20 cellular contexts compared by ENCODE assay signal in genomic region chr1:226915672-226915995, GRCh38. TPM values are rescaled to one million over a fixed set of nuclear protein-coding genes. Genes with fewer than 3 reads are reported as not detected.
DNase-seq lines count a peak whose midpoint lies in the region; ATAC-seq and TF ChIP-seq lines count a peak whose summit lies in the region.
"Had no signal": no experiment of that assay in that cellular context is flagged by ENCODE, and none has a peak within 500 bp of the region (broad histone marks: within the 10 kb centered on the region; RNA-seq: fewer than 3 reads in every experiment).

No MANE protein-coding gene starts in this region.

- H3K27ac Mint-ChIP-seq in stimulated activated effector memory CD8-positive, alpha-beta T cell treated with anti-CD3 and anti-CD28 coated beads, Interleukin-12 subunit alpha, Interleukin-12 subunit beta, amount 100 ng/mL, for 72 hours: peak overlapping the region; percentile 43
- H3K27ac Mint-ChIP-seq: CD8-positive, alpha-beta memory T cell; GM23338 had no signal

- no peak overlapping the region for H3K4me3 ChIP-seq in left ventricle myocardium inferior
- no peak overlapping the region for H3K4me3 ChIP-seq in Karpas-422 (ENCODE audit: low read length)
- H3K4me3 ChIP-seq: GM23338, pancreas, spleen had no signal

- no peak overlapping the region for H2AFZ ChIP-seq in Karpas-422 (ENCODE audit: low read length)
- H2AFZ ChIP-seq: GM23338 had no signal

- ATAC-seq in Right ventricle myocardium inferior (no peak), GM21619 (IDR thresholded peaks at IDR 0.05; ENCODE audit: unreplicated experiment) (peak; percentile 16), HG03103 (IDR thresholded peaks at IDR 0.05; ENCODE audit: low read depth, unreplicated experiment) (peak; percentile 9)
- ATAC-seq in stimulated activated effector memory CD8-positive, alpha-beta T cell treated with anti-CD3 and anti-CD28 coated beads, Interleukin-12 subunit alpha, Interleukin-12 subunit beta, amount 100 ng/mL, for 72 hours: no peak
- ATAC-seq: GM23338, pancreas had no signal

- no peaks in the 10 kb centered on the region for H3K79me2 ChIP-seq in Karpas-422 (ENCODE audit: low read length)

- no peak overlapping the region for H3K4me3 Mint-ChIP-seq in stimulated activated effector memory CD8-positive, alpha-beta T cell treated with anti-CD3 and anti-CD28 coated beads, Interleukin-12 subunit alpha, Interleukin-12 subunit beta, amount 100 ng/mL, for 72 hours
- H3K4me3 Mint-ChIP-seq: CD8-positive, alpha-beta memory T cell; GM23338 had no signal

- no peaks in the 10 kb centered on the region for H4K20me1 ChIP-seq in Karpas-422 (ENCODE audit: insufficient read depth, low read depth, low read length)

- H3K4me1 ChIP-seq in left ventricle myocardium inferior: peaks cover 27% of the 10 kb centered on the region
- 0 out of 2 replicates have a peak, but pooled peaks cover 4% of the 10 kb centered on the region for H3K4me1 ChIP-seq in Karpas-422 (ENCODE audit: low read length)
- H3K4me1 ChIP-seq: spleen had no signal

- no peak for TF ChIP-seq CTCF in left ventricle myocardium inferior (IDR thresholded peaks at IDR 0.05; ENCODE audit: borderline replicate concordance)

- intact Hi-C loops in left ventricle myocardium inferior (cut with micrococcal nuclease) (no loop called here), Right ventricle myocardium inferior (cut with DNase I) (loop anchor here (10.0 kb wide), 3 partner anchors 329 to 519 kb away; partner anchors contain the start of gene CDC42BPA)

- peaks cover 8% of the 10 kb centered on the region for H3K4me1 Mint-ChIP-seq in stimulated activated effector memory CD8-positive, alpha-beta T cell treated with anti-CD3 and anti-CD28 coated beads, Interleukin-12 subunit alpha, Interleukin-12 subunit beta, amount 100 ng/mL, for 72 hours
- H3K4me1 Mint-ChIP-seq: CD8-positive, alpha-beta memory T cell; GM23338 had no signal

- H3K27me3 ChIP-seq in left ventricle myocardium inferior (ENCODE audit: low read depth): no peaks in the 10 kb centered on the region
- H3K27me3 ChIP-seq in Karpas-422 (ENCODE audit: low read length): no peaks in the 10 kb centered on the region
- H3K27me3 ChIP-seq: pancreas, spleen had no signal

- H3K9me3 ChIP-seq in left ventricle myocardium inferior (replicated peaks): no peaks in the 10 kb centered on the region
- no peaks in the 10 kb centered on the region for H3K9me3 ChIP-seq in Karpas-422 (ENCODE audit: low read length)
- H3K9me3 ChIP-seq: pancreas, spleen had no signal

- H3K36me3 Mint-ChIP-seq in stimulated activated effector memory CD8-positive, alpha-beta T cell treated with anti-CD3 and anti-CD28 coated beads, Interleukin-12 subunit alpha, Interleukin-12 subunit beta, amount 100 ng/mL, for 72 hours: no peaks in the 10 kb centered on the region

- DNase-seq in left ventricle myocardium inferior: no peak
- no peak for DNase-seq in Right ventricle myocardium inferior (ENCODE audit: missing footprints)
- no peak for DNase-seq in stimulated activated effector memory CD8-positive, alpha-beta T cell treated with anti-CD3 and anti-CD28 coated beads, Interleukin-12 subunit alpha, Interleukin-12 subunit beta, amount 100 ng/mL, for 72 hours (ENCODE audit: low spot score in 2 of 2)
- no peak for DNase-seq in NOMO-1 treated with dmso at 0.1 percent for 144 hours (lab: John Stamatoyannopoulos, UW; ENCODE audit: unreplicated experiment)
- no peak for DNase-seq in Karpas-422
- no peak for DNase-seq in NCI-H2107 (lab: John Stamatoyannopoulos, UW)
- DNase-seq: ACHN; activated CD4-positive, alpha-beta T cell treated with anti-CD3 and anti-CD28 coated beads, Interleukin-2, amount 50 U/mL, for 48 hours; activated gamma-delta T cell; aorta; CD8-positive, alpha-beta memory T cell; cortex of kidney; MV-4-11; NK-92 treated with Interleukin-12 subunit alpha and Interleukin-12 subunit beta, amount 100 ng/mL, for 24 hours; pancreas; SHP77 treated with DMSO at 0.1 percent for 48 hours; spleen had no signal

- H3K4me2 ChIP-seq in Karpas-422 (ENCODE audit: low read depth, low read length, poor library complexity, severe bottlenecking): no peak overlapping the region
- H3K4me2 ChIP-seq: GM23338 had no signal

- H3K9me2 ChIP-seq in Karpas-422 (replicated peaks; ENCODE audit: insufficient read depth, low read length): no peaks in the 10 kb centered on the region

- peak overlapping the region; percentile 73 for H3K27ac ChIP-seq in left ventricle myocardium inferior (replicated peaks)
- no peak overlapping the region for H3K27ac ChIP-seq in Karpas-422 (ENCODE audit: low read length)
- H3K27ac ChIP-seq: pancreas, spleen had no signal

- no peak overlapping the region for H3K9ac ChIP-seq in Karpas-422 (ENCODE audit: low read length)

- H3K9me3 Mint-ChIP-seq in stimulated activated effector memory CD8-positive, alpha-beta T cell treated with anti-CD3 and anti-CD28 coated beads, Interleukin-12 subunit alpha, Interleukin-12 subunit beta, amount 100 ng/mL, for 72 hours: no peaks in the 10 kb centered on the region
- H3K9me3 Mint-ChIP-seq: CD8-positive, alpha-beta memory T cell; GM23338 had no signal

- H3K36me3 ChIP-seq in left ventricle myocardium inferior (peaks cover 7% of the 10 kb centered on the region), Karpas-422 (ENCODE audit: insufficient read depth, low read length) (no peaks in the 10 kb centered on the region)
- H3K36me3 ChIP-seq: pancreas had no signal

RNA-seq across cellular contexts. Expression of gene COQ8A, which starts 24.5 kb away (rescaled TPM):
- 357 TPM for total RNA-seq in left ventricle myocardium inferior
- total RNA-seq in Right ventricle myocardium inferior: 412 TPM
- 12.7 and 22.6 TPM in 2 replicates for total RNA-seq in Karpas-422 (2014; rRNA removed; shearing (Covaris generic); ENCODE audit: low replicate concordance)

RNA-seq across cellular contexts. Expression of gene PSEN2, which starts 45.2 kb away (rescaled TPM):
- 16.6 TPM for total RNA-seq in left ventricle myocardium inferior
- 24.2 TPM for total RNA-seq in Right ventricle myocardium inferior
- total RNA-seq in Karpas-422 (2014; rRNA removed; shearing (Covaris generic); ENCODE audit: low replicate concordance): not detected in 2 replicates

Comparison
In these comparisons a context has a peak if more than half of its experiments do, and no peak if none do; other contexts are left out.
1. ATAC-seq: peak in GM21619 (single experiment) and HG03103 (single experiment); none in Right ventricle myocardium inferior (single experiment) and stimulated activated effector memory CD8-positive, alpha-beta T cell treated with anti-CD3 and anti-CD28 coated beads, Interleukin-12 subunit alpha, Interleukin-12 subunit beta, amount 100 ng/mL, for 72 hours (single experiment).
2. RNA of gene COQ8A, which starts 24.5 kb away (total RNA-seq): 412 TPM in Right ventricle myocardium inferior (single experiment) and 357 TPM in left ventricle myocardium inferior (single experiment); 12.7 to 22.6 TPM in Karpas-422; every median in the first group is over 10 times any median in the second.
3. RNA of gene PSEN2, which starts 45.2 kb away (total RNA-seq): 24.2 TPM in Right ventricle myocardium inferior (single experiment) and 16.6 TPM in left ventricle myocardium inferior (single experiment); not detected in Karpas-422; every median in the first group is over 10 times any median in the second.